Comparison of ENCODE assay signal across 25 cellular contexts in genomic region chr4:84215218-84215617, GRCh38.
"Had no signal": no experiment of that assay in that cellular context is flagged by ENCODE, and none has a peak within 500 bp of the region (broad histone marks: within the 10 kb centered on the region; RNA-seq: fewer than 3 reads in every experiment).

No MANE protein-coding gene starts in this region.

- DNase-seq: activated CD4-positive, alpha-beta memory T cell treated with anti-CD3 and anti-CD28 coated beads, Interleukin-2, amount 10 ng/mL, durations not matched to agents 7 days and 5 days; activated CD4-positive, alpha-beta T cell treated with anti-CD3 and anti-CD28 coated beads for 36 hours; activated CD4-positive, alpha-beta T cell treated with anti-CD3 and anti-CD28 coated beads, Interleukin-2, amount 50 U/mL, for 1 hour; activated gamma-delta T cell treated with Interleukin-2 at 50 U/mL for 16 hours; activated naive CD4-positive, alpha-beta T cell treated with anti-CD3 and anti-CD28 coated beads, Interleukin-2, amount 10 ng/mL, durations not matched to agents 7 days and 5 days; activated naive CD8-positive, alpha-beta T cell treated with anti-CD3 and anti-CD28 coated beads for 36 hours; activated T-cell treated with anti-CD3 and anti-CD28 coated beads for 4 hours; activated T-cell treated with anti-CD3 and anti-CD28 coated beads, Interleukin-2, amount 50 U/mL, for 48 hours; cerebellar nuclear complex; Karpas-422; NCI-H1048; NCI-H146; NCI-H187 treated with DMSO at 0.1 percent for 48 hours; NCI-H2081 treated with DMSO at 0.1 percent for 48 hours; NCI-H446; NCI-H526; NCI-H82; OCI-M1; Peyer's patch; SHP77 treated with DMSO at 0.1 percent for 48 hours; T-helper 17 cell; T-helper 9 cell; WERI-Rb-1 had no signal

- H3K36me3 ChIP-seq: Peyer's patch, WERI-Rb-1 had no signal

- ATAC-seq: activated CD4-positive, alpha-beta T cell treated with anti-CD3 and anti-CD28 coated beads for 36 hours; activated T-helper 17 cell treated with anti-CD3 and anti-CD28 coated beads, Interleukin-2, amount 50 U/mL, for 72 hours; K562; T-helper 17 cell had no signal

- H3K27me3 ChIP-seq: Peyer's patch had no signal

- H3K4me3 ChIP-seq: K562, Peyer's patch had no signal

- H3K9me3 ChIP-seq: Peyer's patch had no signal

- H3K4me1 ChIP-seq: Peyer's patch had no signal
